15 cellular contexts compared by ENCODE assay signal in genomic region chr14:92160619-92161018, GRCh38. TPM values are rescaled to one million over a fixed set of nuclear protein-coding genes. Genes with fewer than 3 reads are reported as not detected.
DNase-seq lines count a peak whose midpoint lies in the region; ATAC-seq, FAIRE-seq and TF ChIP-seq lines count a peak whose summit lies in the region.
"Had no signal": no experiment of that assay in that cellular context is flagged by ENCODE, and none has a peak within 500 bp of the region (broad histone marks: within the 10 kb centered on the region; RNA-seq: fewer than 3 reads in every experiment).

No MANE protein-coding gene starts in this region.

- H3K36me3 Mint-ChIP-seq in progenitor cell of endocrine pancreas (ENCODE audit: insufficient read depth), result peaks cover 55% of the 10 kb centered on the region

- no peaks in the 10 kb centered on the region for H3K27me3 Mint-ChIP-seq in progenitor cell of endocrine pancreas
- H3K27me3 Mint-ChIP-seq: effector memory CD8-positive, alpha-beta T cell; naive B cell had no signal

- no peak overlapping the region for H3K4me3 Mint-ChIP-seq in progenitor cell of endocrine pancreas (ENCODE audit: low read depth)
- H3K4me3 Mint-ChIP-seq: effector memory CD8-positive, alpha-beta T cell; naive B cell had no signal

- peaks cover 10% of the 10 kb centered on the region for H3K9me3 Mint-ChIP-seq in progenitor cell of endocrine pancreas (ENCODE audit: low read depth)

- no peaks in the 10 kb centered on the region for H3K4me1 Mint-ChIP-seq in progenitor cell of endocrine pancreas (ENCODE audit: low read depth)
- H3K4me1 Mint-ChIP-seq: naive B cell had no signal

- no peak overlapping the region for H3K27ac Mint-ChIP-seq in progenitor cell of endocrine pancreas
- H3K27ac Mint-ChIP-seq: naive B cell had no signal

- no peak overlapping the region for H3K27ac ChIP-seq in lung (ENCODE audit: low read depth in 1 of 2, low read length in 1 of 2)
- H3K27ac ChIP-seq: uterus had no signal

- H3K9me3 ChIP-seq in lung (ENCODE audit: control insufficient read depth in 2 of 2, insufficient read depth in 1 of 2, low read length in 1 of 2), result peaks cover 0 to 5% of the 10 kb centered on the region in 2 donors
- 0 out of 2 replicates have a peak, but pooled peaks cover 4% of the 10 kb centered on the region for H3K9me3 ChIP-seq in MG63

- no peaks in the 10 kb centered on the region for H3K27me3 ChIP-seq in lung (ENCODE audit: control insufficient read depth, insufficient read depth)
- H3K27me3 ChIP-seq in MG63, result no peaks in the 10 kb centered on the region
- H3K27me3 ChIP-seq: uterus had no signal

- H3K36me3 ChIP-seq in lung (ENCODE audit: control insufficient read depth in 2 of 2, insufficient read depth in 2 of 2, low read length in 2 of 2) (peaks cover 14 to 25% of the 10 kb centered on the region in 2 donors), MG63 (peaks cover 49% of the 10 kb centered on the region)
- H3K36me3 ChIP-seq: uterus had no signal

- no peak overlapping the region for H3K4me3 ChIP-seq in AG09309 (ENCODE audit: control insufficient read depth, low read depth, low read length)
- no peak overlapping the region for H3K4me3 ChIP-seq in lung
- H3K4me3 ChIP-seq in MG63, result no peak overlapping the region
- H3K4me3 ChIP-seq: GM12878, uterus had no signal

- ATAC-seq in lung (ENCODE audit: insufficient read depth, low FRiP score) (peak; percentile 34), HG02884 (IDR thresholded peaks at IDR 0.05; ENCODE audit: unreplicated experiment) (no peak), GM18873 (IDR thresholded peaks at IDR 0.05; ENCODE audit: low FRiP score, unreplicated experiment) (no peak)
- ATAC-seq: effector memory CD8-positive, alpha-beta T cell; GM12878 had no signal

- WGBS in lung, 2 donors, result 42 to 50% methylated on average over 4 of the region's 4 CpGs

- DNase-seq in AG09309 (ENCODE audit: low read depth), result peak; percentile 81
- no peak for DNase-seq in GM19239 (ENCODE audit: insufficient read length, low spot score)
- DNase-seq in astrocyte of the hippocampus (ENCODE audit: low read depth, low spot score), result peak; percentile 46
- DNase-seq in lung (ENCODE audit: low spot score), result no peak
- no peak for DNase-seq in MG63
- DNase-seq in progenitor cell of endocrine pancreas (ENCODE audit: low spot score, unreplicated experiment), result no peak
- DNase-seq: activated naive CD4-positive, alpha-beta T cell; effector memory CD8-positive, alpha-beta T cell; MM.1S; naive B cell; NCI-H526; uterus had no signal

- FAIRE-seq in GM19239 (lab: Jason Lieb, UNC), result peak; percentile 14
- FAIRE-seq: GM12878 had no signal

- H3K4me1 ChIP-seq in lung (ENCODE audit: control insufficient read depth in 2 of 2, insufficient read depth in 2 of 2, low read length in 2 of 2), result no peaks in the 10 kb centered on the region
- H3K4me1 ChIP-seq: uterus had no signal

- TF ChIP-seq CTCF in AG09309 (IDR thresholded peaks at IDR 0.05; ENCODE audit: control insufficient read depth, insufficient read depth, low read depth, low read length, missing control alignments), result no peak
- TF ChIP-seq CTCF in lung (IDR thresholded peaks at IDR 0.05; ENCODE audit: control extremely low read depth, extremely low read depth), result no peak
- no peak for TF ChIP-seq CTCF in progenitor cell of endocrine pancreas (IDR thresholded peaks at IDR 0.05; ENCODE audit: unreplicated experiment)

RNA-seq across cellular contexts. Expression of gene CPSF2, which starts 38.9 kb away (rescaled TPM):
- total RNA-seq in lung (10 to 100 TPM; 30.9 to 49.6 TPM), progenitor cell of endocrine pancreas (73.5 and 76.2 TPM in 2 replicates)
- polyA plus RNA-seq in lung, result 10 to 100 TPM in 1 of 2 donors, 1 to 10 TPM in 1; 6.1 to 17.3 TPM
- 39.2 and 67.6 TPM in 2 replicates for total RNA-seq in MG63 (2014; rRNA removed; shearing (Covaris generic); ENCODE audit: low replicate concordance)

RNA-seq across cellular contexts. Expression of gene NDUFB1, which starts 39.1 kb away (rescaled TPM):
- total RNA-seq in lung, result 100 to 1,000 TPM; 108 to 173 TPM
- 1,000 to 10,000 TPM in 1 of 2 donors, 100 to 1,000 TPM in 1; 309 to 1,169 TPM for polyA plus RNA-seq in lung
- total RNA-seq in MG63 (2014; rRNA removed; shearing (Covaris generic); ENCODE audit: low replicate concordance), result 29.7 and 177 TPM in 2 replicates
- total RNA-seq in progenitor cell of endocrine pancreas, result 96.3 and 99.0 TPM in 2 replicates

RNA-seq across cellular contexts. Expression of gene ATXN3, which starts 54.2 kb away (rescaled TPM):
- total RNA-seq in lung (10 to 100 TPM; 25.6 to 68.1 TPM), progenitor cell of endocrine pancreas (31.9 and 33.4 TPM in 2 replicates)
- polyA plus RNA-seq in lung, result 10 to 100 TPM; 13.7 to 16.9 TPM
- total RNA-seq in MG63 (2014; rRNA removed; shearing (Covaris generic); ENCODE audit: low replicate concordance), result 8.3 and 22.0 TPM in 2 replicates

Comparison
In these comparisons a context has a peak if more than half of its experiments do, and no peak if none do; other contexts are left out.
1. DNase-seq: peak in AG09309 (single experiment) and astrocyte of the hippocampus (single experiment); none in GM19239 (single experiment), lung (single experiment), MG63 (single experiment) and progenitor cell of endocrine pancreas (single experiment).